In genomic region chr17:77840156-77840555, GRCh38 we compare ENCODE assay signal across 21 cellular contexts.
DNase-seq lines count a peak whose midpoint lies in the region; ATAC-seq, FAIRE-seq and TF ChIP-seq lines count a peak whose summit lies in the region.
"Had no signal": no experiment of that assay in that cellular context is flagged by ENCODE, and none has a peak within 500 bp of the region (broad histone marks: within the 10 kb centered on the region; RNA-seq: fewer than 3 reads in every experiment).

No MANE protein-coding gene starts in this region.

- H3K27ac Mint-ChIP-seq in activated naive CD4-positive, alpha-beta T cell treated with anti-CD3 and anti-CD28 coated beads, Interleukin-2, amount 10 ng/mL, durations not matched to agents 7 days and 5 days: no peak overlapping the region
- no peak overlapping the region for H3K27ac Mint-ChIP-seq in CD14-positive monocyte
- no peak overlapping the region for H3K27ac Mint-ChIP-seq in activated T-helper 17 cell treated with anti-CD3 and anti-CD28 coated beads, Interleukin-2, amount 50 U/mL, for 72 hours
- H3K27ac Mint-ChIP-seq: endodermal cell had no signal

- H3K4me1 ChIP-seq in mucosa of rectum (ENCODE audit: control insufficient read depth in 2 of 2, insufficient read depth in 2 of 2, low read length in 2 of 2): peaks cover 11 to 31% of the 10 kb centered on the region in 2 donors
- H3K4me1 ChIP-seq: breast epithelium, prostate gland had no signal

- CTCF ChIA-PET in activated naive CD4-positive, alpha-beta T cell treated with anti-CD3 and anti-CD28 coated beads, Interleukin-2, amount 10 ng/mL, durations not matched to agents 7 days and 5 days (lab: Charles Lee): no interaction called here

- TF ChIP-seq POLR2A in erythroblast (IDR thresholded peaks at IDR 0.05; ENCODE audit: low read length): no peak

- no peaks in the 10 kb centered on the region for H3K36me3 ChIP-seq in mucosa of rectum (ENCODE audit: control insufficient read depth in 2 of 2, insufficient read depth in 2 of 2, low read length in 2 of 2)
- H3K36me3 ChIP-seq: breast epithelium, prostate gland had no signal

- H3K36me3 Mint-ChIP-seq in activated naive CD4-positive, alpha-beta T cell treated with anti-CD3 and anti-CD28 coated beads, Interleukin-2, amount 10 ng/mL, durations not matched to agents 7 days and 5 days: no peaks in the 10 kb centered on the region
- no peaks in the 10 kb centered on the region for H3K36me3 Mint-ChIP-seq in CD14-positive monocyte
- no peaks in the 10 kb centered on the region for H3K36me3 Mint-ChIP-seq in activated T-helper 17 cell treated with anti-CD3 and anti-CD28 coated beads, Interleukin-2, amount 50 U/mL, for 72 hours (ENCODE audit: low read depth)
- H3K36me3 Mint-ChIP-seq: CD4-positive, alpha-beta memory T cell had no signal

- FAIRE-seq in HTR-8/SVneo (lab: Jason Lieb, UNC): no peak
- FAIRE-seq: A204.1, frontal cortex, TTC549 had no signal

- DNase-seq in activated naive CD4-positive, alpha-beta T cell treated with anti-CD3 and anti-CD28 coated beads, Interleukin-2, amount 10 ng/mL, durations not matched to agents 7 days and 5 days: peak; percentile 8
- no peak for DNase-seq in activated naive CD4-positive, alpha-beta T cell treated with Interleukin-2 at 50 U/mL for 16 hours
- DNase-seq in erythroblast (lab: John Stamatoyannopoulos, UW) (peak; percentile 66 to 70), HTR-8/SVneo (ENCODE audit: insufficient read length, low spot score) (no peak), CD14-positive monocyte (ENCODE audit: low spot score) (no peak)
- DNase-seq: CD4-positive, alpha-beta memory T cell; KG1; midbrain; NCI-H146; NCI-H446; substantia nigra had no signal

- H3K9me3 Mint-ChIP-seq in activated naive CD4-positive, alpha-beta T cell treated with anti-CD3 and anti-CD28 coated beads, Interleukin-2, amount 10 ng/mL, durations not matched to agents 7 days and 5 days: peaks cover 10% of the 10 kb centered on the region
- no peaks in the 10 kb centered on the region for H3K9me3 Mint-ChIP-seq in CD14-positive monocyte
- no peaks in the 10 kb centered on the region for H3K9me3 Mint-ChIP-seq in activated T-helper 17 cell treated with anti-CD3 and anti-CD28 coated beads, Interleukin-2, amount 50 U/mL, for 72 hours
- H3K9me3 Mint-ChIP-seq: CD4-positive, alpha-beta memory T cell; endodermal cell had no signal

- no peak for ATAC-seq in GM21737 (IDR thresholded peaks at IDR 0.05; ENCODE audit: unreplicated experiment)
- no peak for ATAC-seq in activated T-helper 17 cell treated with anti-CD3 and anti-CD28 coated beads, Interleukin-2, amount 50 U/mL, for 72 hours (replicated peaks)

- H3K4me3 ChIP-seq in mucosa of rectum (ENCODE audit: low read length in 2 of 2): peak overlapping the region in 1 of 2 donors; percentile 28
- H3K4me3 ChIP-seq: breast epithelium, prostate gland, SK-N-MC had no signal

- H3K4me1 Mint-ChIP-seq in activated naive CD4-positive, alpha-beta T cell treated with anti-CD3 and anti-CD28 coated beads, Interleukin-2, amount 10 ng/mL, durations not matched to agents 7 days and 5 days: peaks cover 40% of the 10 kb centered on the region
- H3K4me1 Mint-ChIP-seq in CD14-positive monocyte: peaks cover 39% of the 10 kb centered on the region
- peaks cover 31% of the 10 kb centered on the region for H3K4me1 Mint-ChIP-seq in activated T-helper 17 cell treated with anti-CD3 and anti-CD28 coated beads, Interleukin-2, amount 50 U/mL, for 72 hours

- peak overlapping the region; percentile 1 to 72 for H3K27ac ChIP-seq in mucosa of rectum (ENCODE audit: low read depth in 2 of 2, low read length in 2 of 2)
- H3K27ac ChIP-seq: breast epithelium, prostate gland, SK-N-MC had no signal

- H3K4me3 Mint-ChIP-seq in activated naive CD4-positive, alpha-beta T cell treated with anti-CD3 and anti-CD28 coated beads, Interleukin-2, amount 10 ng/mL, durations not matched to agents 7 days and 5 days: no peak overlapping the region
- H3K4me3 Mint-ChIP-seq in CD14-positive monocyte: no peak overlapping the region
- H3K4me3 Mint-ChIP-seq in activated T-helper 17 cell treated with anti-CD3 and anti-CD28 coated beads, Interleukin-2, amount 50 U/mL, for 72 hours: no peak overlapping the region
- H3K4me3 Mint-ChIP-seq: CD4-positive, alpha-beta memory T cell; endodermal cell had no signal

- H3K9ac ChIP-seq in mucosa of rectum (ENCODE audit: low read depth in 1 of 2, low read length in 2 of 2): peak overlapping the region in 1 of 2 donors; percentile 41

- H3K9me3 ChIP-seq in mucosa of rectum (ENCODE audit: control insufficient read depth in 2 of 2, low read length in 2 of 2): no peaks in the 10 kb centered on the region
- H3K9me3 ChIP-seq: prostate gland had no signal

- no peak for TF ChIP-seq CTCF in CD14-positive monocyte (IDR thresholded peaks at IDR 0.05)

- intact Hi-C loops in CD14-positive monocyte (cut with micrococcal nuclease): no loop called here

- peaks cover 39% of the 10 kb centered on the region for H3K27me3 Mint-ChIP-seq in activated naive CD4-positive, alpha-beta T cell treated with anti-CD3 and anti-CD28 coated beads, Interleukin-2, amount 10 ng/mL, durations not matched to agents 7 days and 5 days
- H3K27me3 Mint-ChIP-seq in CD14-positive monocyte (ENCODE audit: low read depth in 3 of 3): peaks cover 21 to 33% (median 28%) of the 10 kb centered on the region in 3 donors
- no peaks in the 10 kb centered on the region for H3K27me3 Mint-ChIP-seq in activated T-helper 17 cell treated with anti-CD3 and anti-CD28 coated beads, Interleukin-2, amount 50 U/mL, for 72 hours
- H3K27me3 Mint-ChIP-seq: CD4-positive, alpha-beta memory T cell had no signal

- H3K27me3 ChIP-seq in mucosa of rectum (ENCODE audit: control insufficient read depth in 2 of 2, insufficient read depth in 2 of 2, low read length in 2 of 2): no peaks in the 10 kb centered on the region
- H3K27me3 ChIP-seq: breast epithelium had no signal

Comparison
In these comparisons a context has a peak if more than half of its experiments do, and no peak if none do; other contexts are left out.
1. DNase-seq: peak in activated naive CD4-positive, alpha-beta T cell treated with anti-CD3 and anti-CD28 coated beads, Interleukin-2, amount 10 ng/mL, durations not matched to agents 7 days and 5 days (single experiment) and erythroblast (2 of 2); none in activated naive CD4-positive, alpha-beta T cell treated with Interleukin-2 at 50 U/mL for 16 hours (single experiment), HTR-8/SVneo (single experiment) and CD14-positive monocyte (single experiment).